ENCODE assay signal across 8 cellular contexts in genomic region chr16:11407047-11407982, GRCh38.
A peak's percentile ranks its signal among the peaks of the same experiment; 100 is the strongest.
DNase-seq lines count a peak whose midpoint lies in the region; ATAC-seq and TF ChIP-seq lines count a peak whose summit lies in the region.

No MANE protein-coding gene starts in this region.

- H3K4me3 ChIP-seq in A673 (ENCODE audit: low read depth, low read length, poor library complexity, severe bottlenecking): no peak overlapping the region
- no peak overlapping the region for H3K4me3 ChIP-seq in dorsolateral prefrontal cortex

- POLR2A ChIA-PET in A673 (lab: Charles Lee; ENCODE audit: low non-redundant PET): no interaction called here
- POLR2A ChIA-PET in activated CD4-positive, alpha-beta T cell treated with anti-CD3 and anti-CD28 coated beads, Interleukin-2, amount 10 ng/mL, durations not matched to agents 7 days and 5 days (lab: Charles Lee): interaction anchor here (0.6 kb wide), 1 partner anchor 91 kb away, joined by 11 read pairs; no protein-coding TSS in a partner anchor

- H3K27ac ChIP-seq in A673 (ENCODE audit: low read depth, low read length, poor library complexity, severe bottlenecking) (no peak overlapping the region), dorsolateral prefrontal cortex (no peak overlapping the region)

- H3K4me1 ChIP-seq in A673 (ENCODE audit: insufficient read depth, low read length, poor library complexity, severe bottlenecking): peaks cover 19% of the 10 kb centered on the region

- no peak overlapping the region for H3K27ac Mint-ChIP-seq in activated CD4-positive, alpha-beta T cell treated with anti-CD3 and anti-CD28 coated beads, Interleukin-2, amount 10 ng/mL, durations not matched to agents 7 days and 5 days
- H3K27ac Mint-ChIP-seq in memory B cell: no peak overlapping the region

- H3K27me3 ChIP-seq in A673 (replicated peaks; ENCODE audit: insufficient read depth, low read depth, low read length, poor library complexity) (no peaks in the 10 kb centered on the region), dorsolateral prefrontal cortex (no peaks in the 10 kb centered on the region)

- no peaks in the 10 kb centered on the region for H3K36me3 ChIP-seq in A673 (ENCODE audit: insufficient read depth, low read length, poor library complexity, severe bottlenecking)

- peaks cover 4% of the 10 kb centered on the region for H3K4me1 Mint-ChIP-seq in activated CD4-positive, alpha-beta T cell treated with anti-CD3 and anti-CD28 coated beads, Interleukin-2, amount 10 ng/mL, durations not matched to agents 7 days and 5 days
- no peaks in the 10 kb centered on the region for H3K4me1 Mint-ChIP-seq in memory B cell

- intact Hi-C loops in A673 (cut with micrococcal nuclease; ENCODE audit: unreplicated experiment): loop anchor here (1.0 to 10.0 kb wide), 6 partner anchors 127 to 661 kb away; no protein-coding TSS in a partner anchor
- intact Hi-C loops in dorsolateral prefrontal cortex (cut with DNase I): loop anchor here (5.0 to 10.0 kb wide), 4 partner anchors 90 to 405 kb away; a partner anchor contains a TSS

- H3K4me3 Mint-ChIP-seq in activated CD4-positive, alpha-beta T cell treated with anti-CD3 and anti-CD28 coated beads, Interleukin-2, amount 10 ng/mL, durations not matched to agents 7 days and 5 days: no peak overlapping the region
- H3K4me3 Mint-ChIP-seq in memory B cell: no peak overlapping the region

- no peaks in the 10 kb centered on the region for H3K36me3 Mint-ChIP-seq in activated CD4-positive, alpha-beta T cell treated with anti-CD3 and anti-CD28 coated beads, Interleukin-2, amount 10 ng/mL, durations not matched to agents 7 days and 5 days (ENCODE audit: low read depth)
- H3K36me3 Mint-ChIP-seq in memory B cell: no peaks in the 10 kb centered on the region

- CTCF ChIA-PET in A673 (lab: Charles Lee): interaction anchor here (0.5 to 1.9 kb wide), 7 partner anchors 18 to 661 kb away, joined by 3 to 7 read pairs (median 4); no protein-coding TSS in a partner anchor
- CTCF ChIA-PET in activated CD4-positive, alpha-beta T cell treated with anti-CD3 and anti-CD28 coated beads, Interleukin-2, amount 10 ng/mL, durations not matched to agents 7 days and 5 days (lab: Charles Lee): interaction anchor here (0.6 to 4.3 kb wide), 22 partner anchors 8 to 660 kb away, joined by 3 to 32 read pairs (median 4); partner anchors contain the start of gene ZC3H7A

- no peaks in the 10 kb centered on the region for H3K9me3 Mint-ChIP-seq in activated CD4-positive, alpha-beta T cell treated with anti-CD3 and anti-CD28 coated beads, Interleukin-2, amount 10 ng/mL, durations not matched to agents 7 days and 5 days
- no peaks in the 10 kb centered on the region for H3K9me3 Mint-ChIP-seq in memory B cell

- peak; percentile 83 for ATAC-seq in memory B cell (ENCODE audit: low read depth)
- no peak for ATAC-seq in HG03378 (IDR thresholded peaks at IDR 0.05; ENCODE audit: unreplicated experiment)

- in situ Hi-C loops in GM13977 (cut with MboI; ENCODE audit: low pct_unique_long_range_greater_than_20kb, low sequenced_read_pairs, unreplicated experiment): loop anchor here (25.0 kb wide), 1 partner anchor 305 kb away; no protein-coding TSS in a partner anchor

- DNase-seq in A673 (ENCODE audit: low spot score): peak; percentile 82
- DNase-seq in GM13977 (ENCODE audit: low spot score): peak; percentile 86
- peak; percentile 45 for DNase-seq in NCI-H446 treated with DMSO at 0.1 percent for 48 hours (lab: John Stamatoyannopoulos, UW)
- peak; percentile 76 for DNase-seq in activated CD4-positive, alpha-beta T cell treated with anti-CD3 and anti-CD28 coated beads, Interleukin-2, amount 10 ng/mL, durations not matched to agents 7 days and 5 days
- DNase-seq in dorsolateral prefrontal cortex: peak in 3 of 10 donors; percentile 38 to 77 (median 47)
- peak; percentile 72 to 80 for DNase-seq in memory B cell (ENCODE audit: low spot score in 2 of 2)
- DNase-seq in stimulated activated CD8-positive, alpha-beta memory T cell treated with anti-CD3 and anti-CD28 coated beads, Interleukin-2, amount 100 ng/mL, for 48 hours (ENCODE audit: low read depth in 2 of 2): peak; percentile 21 to 41

- BruUV-seq in A673 (replicated peaks; lab: Mats Ljungman, UMichigan): no TSS peak

- TF ChIP-seq CTCF in A673 (conservative IDR thresholded peaks at IDR 0.05; ENCODE audit: low read depth, low read length): peak; percentile 84
- peak; percentile 81 for TF ChIP-seq CTCF in GM13977 (IDR thresholded peaks at IDR 0.05; ENCODE audit: extremely low read depth, insufficient read depth, missing control alignments)
- peak in 55 of 56 donors; percentile 28 to 86 (median 65) for TF ChIP-seq CTCF in dorsolateral prefrontal cortex (IDR thresholded peaks at IDR 0.05 in 54 of 56, conservative IDR thresholded peaks at IDR 0.05 in 2 of 56; ENCODE audit: low read depth in 1 of 56, partially characterized antibody in 56 of 56)

- no peaks in the 10 kb centered on the region for H3K9me3 ChIP-seq in A673 (ENCODE audit: low read depth, low read length, poor library complexity, severe bottlenecking)

- H3K27me3 Mint-ChIP-seq in activated CD4-positive, alpha-beta T cell treated with anti-CD3 and anti-CD28 coated beads, Interleukin-2, amount 10 ng/mL, durations not matched to agents 7 days and 5 days: no peaks in the 10 kb centered on the region
- H3K27me3 Mint-ChIP-seq in memory B cell: peaks cover 5% of the 10 kb centered on the region
